In the genomic region with DNA sequence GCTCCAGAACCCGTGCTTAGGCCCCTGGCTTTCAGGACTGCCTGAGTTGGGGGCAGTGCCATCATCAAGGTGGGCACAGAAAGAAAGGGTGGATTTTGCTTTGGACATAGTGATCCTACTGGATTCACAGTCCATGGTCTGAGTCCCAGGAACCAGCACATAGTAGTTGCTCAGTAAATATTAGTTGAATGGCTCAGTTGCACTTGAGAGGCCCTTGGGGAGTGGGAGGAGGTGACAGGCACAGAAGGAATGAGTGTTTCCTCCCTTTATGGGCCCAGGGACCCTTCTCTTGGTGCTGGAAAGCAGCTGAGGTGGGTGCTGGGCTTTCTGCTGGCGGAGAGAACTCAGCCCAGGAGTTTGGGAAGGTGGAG, we compare ENCODE assay signal across 14 cellular contexts. TPM values are rescaled to one million over a fixed set of nuclear protein-coding genes. Genes with fewer than 3 reads are reported as not detected.
DNase-seq lines count a peak whose midpoint lies in the region; ATAC-seq and TF ChIP-seq lines count a peak whose summit lies in the region.
"Had no signal": no experiment of that assay in that cellular context is flagged by ENCODE, and none has a peak within 500 bp of the region (broad histone marks: within the 10 kb centered on the region; RNA-seq: fewer than 3 reads in every experiment).

No MANE protein-coding gene starts in this region.

- no peak for TF ChIP-seq EP300 in esophagus muscularis mucosa (IDR thresholded peaks at IDR 0.05)

- H3K36me3 Mint-ChIP-seq in CD4-positive, alpha-beta memory T cell: no peaks in the 10 kb centered on the region
- no peaks in the 10 kb centered on the region for H3K36me3 Mint-ChIP-seq in activated CD4-positive, alpha-beta memory T cell treated with anti-CD3 and anti-CD28 coated beads for 36 hours

- peaks cover 33% of the 10 kb centered on the region for H3K79me1 ChIP-seq in trophoblast cell (ENCODE audit: low read length)

- peak overlapping the region; percentile 97 for H2BK12ac ChIP-seq in trophoblast cell (ENCODE audit: low read length)

- CTCF ChIA-PET in CD4-positive, alpha-beta memory T cell (lab: Charles Lee; ENCODE audit: partially characterized antibody): interaction anchor here (0.8 to 4.8 kb wide), 2 partner anchors 11 to 26 kb away, joined by 3 to 32 read pairs; no protein-coding TSS in a partner anchor
- CTCF ChIA-PET in activated CD4-positive, alpha-beta memory T cell treated with anti-CD3 and anti-CD28 coated beads for 36 hours (lab: Charles Lee): interaction anchor here (2.5 kb wide), 1 partner anchor 11 kb away, joined by 11 read pairs; no protein-coding TSS in a partner anchor

- peak overlapping the region in 9 of 11 experiments; percentile 2 to 63 (median 40); a peak in 14 of 22 replicates for H3K9ac ChIP-seq in BLaER1 treated with 17β-estradiol and CSF1 and Interleukin-3, amounts not matched to agents 10 nM and 100 nM
- no peak overlapping the region for H3K9ac ChIP-seq in trophoblast cell (ENCODE audit: low read length)

- peak overlapping the region; percentile 44 for H3K4ac ChIP-seq in trophoblast cell (ENCODE audit: low read depth, low read length)

- H3K36me3 ChIP-seq in BLaER1 treated with 17β-estradiol and CSF1 and Interleukin-3, amounts not matched to agents 10 nM and 100 nM: no peaks in the 10 kb centered on the region
- H3K36me3 ChIP-seq in esophagus muscularis mucosa (no peaks in the 10 kb centered on the region), trophoblast cell (ENCODE audit: control insufficient read depth in 1 of 2, insufficient read depth in 2 of 2, low read length in 2 of 2) (peaks cover 21 to 23% of the 10 kb centered on the region in 2 experiments)
- no peaks in the 10 kb centered on the region for H3K36me3 ChIP-seq in CD4-positive, alpha-beta memory T cell (ENCODE audit: insufficient read depth, low read length)
- H3K36me3 ChIP-seq: BE2C had no signal

- 70% methylated on average over 2 of the region's 2 CpGs for WGBS in esophagus muscularis mucosa
- WGBS in trophoblast cell (ENCODE audit: extremely low coverage, insufficient coverage, insufficient read length): no CpG with 5 or more reads among the region's 2 CpGs

- peak overlapping the region; percentile 96 for H3K14ac ChIP-seq in trophoblast cell (ENCODE audit: low read length)

- ATAC-seq in HG02938 (IDR thresholded peaks at IDR 0.05; ENCODE audit: unreplicated experiment): peak; percentile 4

- H3K4me2 ChIP-seq in BLaER1 treated with 17β-estradiol and CSF1 and Interleukin-3, amounts not matched to agents 10 nM and 100 nM: peak overlapping the region; percentile 78 to 91 (median 87)
- H3K4me2 ChIP-seq in trophoblast cell (ENCODE audit: low read length): peak overlapping the region; percentile 7

- POLR2A ChIA-PET in CD4-positive, alpha-beta memory T cell (lab: Charles Lee; ENCODE audit: partially characterized antibody): no interaction called here
- POLR2A ChIA-PET in activated CD4-positive, alpha-beta memory T cell treated with anti-CD3 and anti-CD28 coated beads for 36 hours (lab: Charles Lee): no interaction called here

- peaks cover 55 to 93% (median 87%) of the 10 kb centered on the region in 10 experiments for H3K4me1 ChIP-seq in BLaER1 treated with 17β-estradiol and CSF1 and Interleukin-3, amounts not matched to agents 10 nM and 100 nM
- H3K4me1 ChIP-seq in esophagus muscularis mucosa (peaks cover 91 to 100% (median 98%) of the 10 kb centered on the region in 4 donors), trophoblast cell (ENCODE audit: control insufficient read depth in 1 of 2, insufficient read depth in 2 of 2, low read length in 2 of 2) (peaks cover 60 to 62% of the 10 kb centered on the region in 2 experiments)
- H3K4me1 ChIP-seq in CD4-positive, alpha-beta memory T cell (ENCODE audit: insufficient read depth, low read length): peaks cover 4% of the 10 kb centered on the region

- H4K20me1 ChIP-seq in BLaER1 treated with 17β-estradiol and CSF1 and Interleukin-3, amounts not matched to agents 10 nM and 100 nM: peaks cover 0 to 3% (median 0%) of the 10 kb centered on the region in 11 experiments; a peak in 1 of 22 replicates

- H3K4me3 ChIP-seq in BLaER1 treated with 17β-estradiol and CSF1 and Interleukin-3, amounts not matched to agents 10 nM and 100 nM: no peak overlapping the region
- H3K4me3 ChIP-seq in esophagus muscularis mucosa: peak overlapping the region in 3 of 4 donors; percentile 1 to 8 (median 5)
- no peak overlapping the region for H3K4me3 ChIP-seq in trophoblast cell (ENCODE audit: low read depth, low read length)
- no peak overlapping the region for H3K4me3 ChIP-seq in CD4-positive, alpha-beta memory T cell (ENCODE audit: low read length in 2 of 2)
- H3K4me3 ChIP-seq: SJCRH30 had no signal

- no peak overlapping the region for H3K4me3 Mint-ChIP-seq in CD4-positive, alpha-beta memory T cell
- H3K4me3 Mint-ChIP-seq in activated CD4-positive, alpha-beta memory T cell treated with anti-CD3 and anti-CD28 coated beads for 36 hours: no peak overlapping the region

- H2AFZ ChIP-seq in trophoblast cell (ENCODE audit: insufficient read depth, low read length, poor library complexity): peak overlapping the region; percentile 37

- H4K12ac ChIP-seq in trophoblast cell (ENCODE audit: low read depth, low read length): no peak overlapping the region

- intact Hi-C loops in esophagus muscularis mucosa (cut with DNase I): no loop called here
- intact Hi-C loops in CD4-positive, alpha-beta memory T cell (cut with micrococcal nuclease): no loop called here
- intact Hi-C loops in activated CD4-positive, alpha-beta memory T cell treated with anti-CD3 and anti-CD28 coated beads for 36 hours (cut with micrococcal nuclease): no loop called here

- H2AK5ac ChIP-seq in trophoblast cell (ENCODE audit: low read length): peak overlapping the region; percentile 98

- H3K79me2 ChIP-seq in trophoblast cell (ENCODE audit: control insufficient read depth, insufficient read depth, low read length, poor library complexity): peaks cover 22% of the 10 kb centered on the region

- H2BK5ac ChIP-seq in trophoblast cell (ENCODE audit: low read depth, low read length, poor library complexity): peak overlapping the region; percentile 29

- no peaks in the 10 kb centered on the region for H3K27me3 ChIP-seq in BLaER1 treated with 17β-estradiol and CSF1 and Interleukin-3, amounts not matched to agents 10 nM and 100 nM
- no peaks in the 10 kb centered on the region for H3K27me3 ChIP-seq in esophagus muscularis mucosa
- no peaks in the 10 kb centered on the region for H3K27me3 ChIP-seq in trophoblast cell (ENCODE audit: insufficient read depth, low read length)
- no peaks in the 10 kb centered on the region for H3K27me3 ChIP-seq in CD4-positive, alpha-beta memory T cell (ENCODE audit: insufficient read depth, low read length)
- H3K27me3 ChIP-seq: BE2C, SJCRH30 had no signal

- H3K23ac ChIP-seq in trophoblast cell (ENCODE audit: low read length): no peak overlapping the region

- H3K27me3 Mint-ChIP-seq in CD4-positive, alpha-beta memory T cell: no peaks in the 10 kb centered on the region
- H3K27me3 Mint-ChIP-seq in activated CD4-positive, alpha-beta memory T cell treated with anti-CD3 and anti-CD28 coated beads for 36 hours: no peaks in the 10 kb centered on the region

- peak overlapping the region; percentile 91 for H3K18ac ChIP-seq in trophoblast cell (ENCODE audit: low read length)

- no peak for TF ChIP-seq POLR2A in esophagus muscularis mucosa (IDR thresholded peaks at IDR 0.05; ENCODE audit: low read depth)

- H3K9me3 Mint-ChIP-seq in CD4-positive, alpha-beta memory T cell: no peaks in the 10 kb centered on the region
- H3K9me3 Mint-ChIP-seq in activated CD4-positive, alpha-beta memory T cell treated with anti-CD3 and anti-CD28 coated beads for 36 hours: no peaks in the 10 kb centered on the region

- H4K8ac ChIP-seq in trophoblast cell (ENCODE audit: low read depth, low read length): peak overlapping the region; percentile 79

- H3K27ac ChIP-seq in BLaER1 treated with 17β-estradiol and CSF1 and Interleukin-3, amounts not matched to agents 10 nM and 100 nM: peak overlapping the region in 10 of 11 experiments; percentile 13 to 73 (median 62); a peak in 16 of 22 replicates
- H3K27ac ChIP-seq in esophagus muscularis mucosa (replicated peaks in 1 of 4) (peak overlapping the region; percentile 94 to 100 (median 97)), trophoblast cell (ENCODE audit: low read depth, low read length) (peak overlapping the region; percentile 75)
- no peak overlapping the region for H3K27ac ChIP-seq in CD4-positive, alpha-beta memory T cell (ENCODE audit: low read depth, low read length)
- H3K27ac ChIP-seq: SJCRH30 had no signal

- H3K27ac Mint-ChIP-seq in CD4-positive, alpha-beta memory T cell: peak overlapping the region in 2 of 7 donors; percentile 22 to 86
- no peak overlapping the region for H3K27ac Mint-ChIP-seq in activated CD4-positive, alpha-beta memory T cell treated with anti-CD3 and anti-CD28 coated beads for 36 hours

- peaks cover 0 to 6% (median 3%) of the 10 kb centered on the region in 4 donors for H3K4me1 Mint-ChIP-seq in CD4-positive, alpha-beta memory T cell
- peaks cover 6% of the 10 kb centered on the region for H3K4me1 Mint-ChIP-seq in activated CD4-positive, alpha-beta memory T cell treated with anti-CD3 and anti-CD28 coated beads for 36 hours (ENCODE audit: low read depth)

- DNase-seq in esophagus muscularis mucosa (ENCODE audit: extremely low spot score) (no peak), trophoblast cell (peak in 1 of 2 donors; percentile 20), NOMO-1 treated with DMSO at 0.1 percent for 48 hours (lab: John Stamatoyannopoulos, UW; ENCODE audit: unreplicated experiment) (no peak), NCI-H446 treated with DMSO at 0.1 percent for 48 hours (lab: John Stamatoyannopoulos, UW) (no peak)
- DNase-seq in CD4-positive, alpha-beta memory T cell: no peak
- DNase-seq in activated CD4-positive, alpha-beta memory T cell treated with anti-CD3 and anti-CD28 coated beads for 36 hours: no peak
- DNase-seq: activated CD4-positive, CD25-positive, alpha-beta regulatory T cell treated with anti-CD3 and anti-CD28 coated beads, Interleukin-2, amount 50 U/mL, for 72 hours; activated naive CD4-positive, alpha-beta T cell treated with anti-CD3 and anti-CD28 coated beads, Interleukin-2, amount 50 U/mL, for 16 hours; BE2C; GDM1; SJCRH30 had no signal

- peak overlapping the region; percentile 37 for H2BK120ac ChIP-seq in trophoblast cell (ENCODE audit: insufficient read depth, low read length, poor library complexity)

- H4K91ac ChIP-seq in trophoblast cell (ENCODE audit: low read depth, low read length): peak overlapping the region; percentile 68

- TF ChIP-seq CTCF in esophagus muscularis mucosa (IDR thresholded peaks at IDR 0.05): no peak

- H3K9me3 ChIP-seq in BLaER1 treated with 17β-estradiol and CSF1 and Interleukin-3, amounts not matched to agents 10 nM and 100 nM (replicated peaks in 1 of 11): no peaks in the 10 kb centered on the region
- H3K9me3 ChIP-seq in esophagus muscularis mucosa (no peaks in the 10 kb centered on the region), trophoblast cell (ENCODE audit: insufficient read depth, low read depth, low read length) (no peaks in the 10 kb centered on the region)
- H3K9me3 ChIP-seq in CD4-positive, alpha-beta memory T cell (ENCODE audit: control insufficient read depth in 1 of 2, low read length in 2 of 2): no peaks in the 10 kb centered on the region
- H3K9me3 ChIP-seq: BE2C, SJCRH30 had no signal

RNA-seq across cellular contexts. Expression of a gene that starts 16.6 kb away (rescaled TPM):
- total RNA-seq in esophagus muscularis mucosa: 100 to 1,000 TPM in 3 of 4 donors, 10 to 100 TPM in 1; 82.8 to 196 (median 122) TPM
- polyA plus RNA-seq in trophoblast cell (2013): 31.0 and 31.5 TPM in 2 replicates
- under 1 TPM in 1 of 2 experiments, not detected in 1; 0.23 TPM for total RNA-seq in CD4-positive, alpha-beta memory T cell
- not detected for polyA plus RNA-seq in CD4-positive, alpha-beta memory T cell
- under 1 TPM in 1 of 2 experiments, not detected in 1; 0.07 TPM for total RNA-seq in activated CD4-positive, alpha-beta memory T cell treated with anti-CD3 and anti-CD28 coated beads for 36 hours

RNA-seq across cellular contexts. Expression of a gene that starts 51.5 kb away (rescaled TPM):
- total RNA-seq in esophagus muscularis mucosa: 1 to 10 TPM; 1.2 to 7.8 (median 2.2) TPM
- 24.5 and 27.6 TPM in 2 replicates for polyA plus RNA-seq in trophoblast cell (2013)
- total RNA-seq in CD4-positive, alpha-beta memory T cell: 10 to 100 TPM; 12.1 to 12.9 TPM
- 1 to 10 TPM; 2.2 to 5.2 TPM for polyA plus RNA-seq in CD4-positive, alpha-beta memory T cell
- total RNA-seq in activated CD4-positive, alpha-beta memory T cell treated with anti-CD3 and anti-CD28 coated beads for 36 hours: 10 to 100 TPM; 18.5 to 18.9 TPM

RNA-seq across cellular contexts. Expression of a gene that starts 52.5 kb away (rescaled TPM):
- 1 to 10 TPM; 1.6 to 4.8 (median 2.4) TPM for total RNA-seq in esophagus muscularis mucosa
- polyA plus RNA-seq in trophoblast cell (2013): 45.7 and 47.8 TPM in 2 replicates
- total RNA-seq in CD4-positive, alpha-beta memory T cell: under 1 TPM; 0.61 to 0.87 TPM
- polyA plus RNA-seq in CD4-positive, alpha-beta memory T cell: not detected
- not detected for total RNA-seq in activated CD4-positive, alpha-beta memory T cell treated with anti-CD3 and anti-CD28 coated beads for 36 hours
- total RNA-seq: endothelial cell of umbilical vein, SJCRH30 had no signal

Comparison
In these comparisons a context has a peak if more than half of its experiments do, and no peak if none do; other contexts are left out.
1. H3K4me3 ChIP-seq: peak in esophagus muscularis mucosa (3 of 4); none in BLaER1 treated with 17β-estradiol and CSF1 and Interleukin-3, amounts not matched to agents 10 nM and 100 nM (0 of 10), trophoblast cell (single experiment) and CD4-positive, alpha-beta memory T cell (0 of 2).
2. RNA of a gene that starts 16.6 kb away (total RNA-seq): 82.8 to 196 TPM in esophagus muscularis mucosa; 0.23 TPM in CD4-positive, alpha-beta memory T cell and 0.07 TPM in activated CD4-positive, alpha-beta memory T cell treated with anti-CD3 and anti-CD28 coated beads for 36 hours; every median in the first group is over 10 times any median in the second.